Comparison of ENCODE assay signal across 2 cellular contexts in genomic region chr1:229624521-229624905, GRCh38.
TF ChIP-seq lines count a peak whose summit lies in the region.

No MANE protein-coding gene starts in this region.

TF ChIP-seq in SK-N-SH, 30 proteins besides CTCF, POLR2A, EP300 and RAD21 (continued from another document):
- TF ChIP-seq GATA2 (CRISPR knock-in tag; IDR thresholded peaks at IDR 0.05) (no peak), TEAD4 (IDR thresholded peaks at IDR 0.05; ENCODE audit: borderline replicate concordance, insufficient read depth) (no peak)

TF ChIP-seq in SK-N-SH treated with all-trans-retinoic acid at 6 μM for 48 hours, 23 proteins besides CTCF, POLR2A, EP300 and RAD21 (continued from another document):
- TF ChIP-seq ISL1 (CRISPR knock-in tag; IDR thresholded peaks at IDR 0.05) (no peak), CSDC2 (CRISPR knock-in tag; IDR thresholded peaks at IDR 0.05) (no peak)
